In genomic region chr12:124390442-124391116, GRCh38 we compare ENCODE assay signal across 8 cellular contexts.
DNase-seq lines count a peak whose midpoint lies in the region; ATAC-seq and TF ChIP-seq lines count a peak whose summit lies in the region.

No MANE protein-coding gene starts in this region.

- H3K4me3 ChIP-seq in SJSA1 (no peak overlapping the region), fibroblast of pulmonary artery (replicated peaks; ENCODE audit: low read depth, low read length) (no peak overlapping the region)

- no peak for TF ChIP-seq CTCF in fibroblast of pulmonary artery (IDR thresholded peaks at IDR 0.05; ENCODE audit: low read length, missing control alignments)

- peak; percentile 48 for ATAC-seq in HG02571 (IDR thresholded peaks at IDR 0.05; ENCODE audit: unreplicated experiment)
- no peak for ATAC-seq in GM18520 (IDR thresholded peaks at IDR 0.05; ENCODE audit: unreplicated experiment)
- no peak for ATAC-seq in HG02870 (IDR thresholded peaks at IDR 0.05; ENCODE audit: unreplicated experiment)

- H3K36me3 ChIP-seq in SJSA1: peaks cover 69% of the 10 kb centered on the region

- peaks cover 94% of the 10 kb centered on the region for H3K4me1 ChIP-seq in SJSA1 (replicated peaks)

- peak overlapping the region; percentile 71 for H3K27ac ChIP-seq in SJSA1

- H3K9me3 ChIP-seq in SJSA1 (replicated peaks): no peaks in the 10 kb centered on the region

- DNase-seq in EH (ENCODE audit: low read depth) (peak; percentile 89), SJSA1 (ENCODE audit: low read depth in 1 of 2, low spot score in 2 of 2) (peak; percentile 67 to 81), fibroblast of pulmonary artery (ENCODE audit: low read depth) (peak; percentile 81), renal cortical epithelial cell (ENCODE audit: low read depth) (peak; percentile 73), NCI-H1417 treated with DMSO at 0.1 percent for 48 hours (lab: John Stamatoyannopoulos, UW) (no peak)

- H3K27me3 ChIP-seq in SJSA1 (replicated peaks): no peaks in the 10 kb centered on the region
